22 cellular contexts compared by ENCODE assay signal in genomic region chr18:67608909-67609308, GRCh38.
DNase-seq lines count a peak whose midpoint lies in the region; ATAC-seq, FAIRE-seq and TF ChIP-seq lines count a peak whose summit lies in the region.
"Had no signal": no experiment of that assay in that cellular context is flagged by ENCODE, and none has a peak within 500 bp of the region (broad histone marks: within the 10 kb centered on the region; RNA-seq: fewer than 3 reads in every experiment).

No MANE protein-coding gene starts in this region.

- no TSS peak for BruUV-seq in PC-3 (replicated peaks; lab: Mats Ljungman, UMichigan)

- H4K20me1 ChIP-seq in PC-3 (ENCODE audit: low read length) = no peaks in the 10 kb centered on the region

- ATAC-seq in PC-3 (no peak), HG02981 (IDR thresholded peaks at IDR 0.05; ENCODE audit: unreplicated experiment) (no peak)
- ATAC-seq: activated CD8-positive, alpha-beta T cell treated with anti-CD3 and anti-CD28 coated beads, Interleukin-2, amount 10 ng/mL, durations not matched to agents 7 days and 5 days; activated T-cell treated with anti-CD3 and anti-CD28 coated beads, Interleukin-2, amount 50 U/mL, for 72 hours; left lung; stimulated activated effector memory CD8-positive, alpha-beta T cell treated with anti-CD3 and anti-CD28 coated beads, Interleukin-12 subunit alpha, Interleukin-12 subunit beta, amount 100 ng/mL, for 72 hours had no signal

- H3K4me3 ChIP-seq in AG10803 (ENCODE audit: low read length) = no peak overlapping the region
- no peak overlapping the region for H3K4me3 ChIP-seq in PC-3 (ENCODE audit: low read length)
- H3K4me3 ChIP-seq in choroid plexus epithelial cell (ENCODE audit: low read depth, low read length) = no peak overlapping the region
- H3K4me3 ChIP-seq: colonic mucosa, left lung, tibial nerve had no signal

- H3K4me2 ChIP-seq in PC-3 (ENCODE audit: low read length) = no peak overlapping the region

- no peaks in the 10 kb centered on the region for H3K9me3 ChIP-seq in PC-3 (ENCODE audit: low read length)
- H3K9me3 ChIP-seq: colonic mucosa had no signal

- intact Hi-C loops in PC-3 (cut with micrococcal nuclease) = no loop called here

- CTCF ChIA-PET in PC-3 (lab: Charles Lee) = no interaction called here

- peak; percentile 59 for DNase-seq in AG10803 (ENCODE audit: low read depth)
- DNase-seq in PC-3 = peak; percentile 14
- peak; percentile 38 for DNase-seq in choroid plexus epithelial cell (ENCODE audit: low read depth)
- DNase-seq in myocyte (ENCODE audit: low read depth) = peak; percentile 48
- DNase-seq in stimulated activated CD4-positive, alpha-beta T cell treated with anti-CD3 and anti-CD28 coated beads, Interleukin-1b, Interleukin-23, amount 100 ng/mL, for 48 hours = no peak
- DNase-seq in HTR-8/SVneo (ENCODE audit: insufficient read length, low spot score) = no peak
- DNase-seq in NCI-H1417 (lab: John Stamatoyannopoulos, UW) = no peak
- DNase-seq: activated CD8-positive, alpha-beta T cell treated with anti-CD3 and anti-CD28 coated beads, Interleukin-2, amount 10 ng/mL, durations not matched to agents 7 days and 5 days; activated naive CD8-positive, alpha-beta T cell treated with anti-CD3 and anti-CD28 coated beads, Interleukin-2, amount 10 ng/mL, durations not matched to agents 7 days and 5 days; activated T-cell treated with anti-CD3 and anti-CD28 coated beads, Interleukin-2, amount 50 U/mL, for 72 hours; colonic mucosa; H7; KBM-7; left lung; NCI-H1048; NCI-H526 treated with DMSO at 0.1 percent for 48 hours; retina; SIG-M5 had no signal

- no peaks in the 10 kb centered on the region for H3K9me2 ChIP-seq in PC-3 (replicated peaks; ENCODE audit: low read length)

- TF ChIP-seq CTCF in AG10803 (conservative IDR thresholded peaks at IDR 0.05; ENCODE audit: low read length) (no peak), PC-3 (conservative IDR thresholded peaks at IDR 0.05; ENCODE audit: low read depth, low read length) (no peak), choroid plexus epithelial cell (conservative IDR thresholded peaks at IDR 0.05; ENCODE audit: low read depth, low read length) (no peak)

- FAIRE-seq in HTR-8/SVneo (lab: Jason Lieb, UNC) = no peak
- FAIRE-seq: GM19239 had no signal

- H3K27me3 ChIP-seq in PC-3 (ENCODE audit: low read length) = no peaks in the 10 kb centered on the region
- H3K27me3 ChIP-seq: colonic mucosa, left lung, tibial nerve had no signal

- no peaks in the 10 kb centered on the region for H3K79me2 ChIP-seq in PC-3 (ENCODE audit: low read length)

- POLR2A ChIA-PET in PC-3 (lab: Charles Lee; ENCODE audit: unreplicated experiment) = no interaction called here

- no peaks in the 10 kb centered on the region for H3K4me1 ChIP-seq in PC-3 (ENCODE audit: insufficient read depth, low read length)
- H3K4me1 ChIP-seq: colonic mucosa, left lung, tibial nerve had no signal

- no peaks in the 10 kb centered on the region for H3F3A ChIP-seq in PC-3 (ENCODE audit: low read length, unreplicated experiment)

- no peak overlapping the region for H3K27ac ChIP-seq in PC-3 (ENCODE audit: low read length)
- H3K27ac ChIP-seq: colonic mucosa, left lung, tibial nerve had no signal

- no peak overlapping the region for H3K9ac ChIP-seq in PC-3 (ENCODE audit: low read length)

- no peak overlapping the region for H2AFZ ChIP-seq in PC-3 (ENCODE audit: low read length)

- no peaks in the 10 kb centered on the region for H3K36me3 ChIP-seq in PC-3 (ENCODE audit: low read depth, low read length)
- H3K36me3 ChIP-seq: colonic mucosa, left lung, tibial nerve had no signal

Comparison
In these comparisons a context has a peak if more than half of its experiments do, and no peak if none do; other contexts are left out.
1. DNase-seq: peak in AG10803 (single experiment), PC-3 (single experiment), choroid plexus epithelial cell (single experiment) and myocyte (single experiment); none in stimulated activated CD4-positive, alpha-beta T cell treated with anti-CD3 and anti-CD28 coated beads, Interleukin-1b, Interleukin-23, amount 100 ng/mL, for 48 hours (single experiment), HTR-8/SVneo (single experiment) and NCI-H1417 (0 of 3).